1 cellular context compared by ENCODE assay signal in the genomic region with DNA sequence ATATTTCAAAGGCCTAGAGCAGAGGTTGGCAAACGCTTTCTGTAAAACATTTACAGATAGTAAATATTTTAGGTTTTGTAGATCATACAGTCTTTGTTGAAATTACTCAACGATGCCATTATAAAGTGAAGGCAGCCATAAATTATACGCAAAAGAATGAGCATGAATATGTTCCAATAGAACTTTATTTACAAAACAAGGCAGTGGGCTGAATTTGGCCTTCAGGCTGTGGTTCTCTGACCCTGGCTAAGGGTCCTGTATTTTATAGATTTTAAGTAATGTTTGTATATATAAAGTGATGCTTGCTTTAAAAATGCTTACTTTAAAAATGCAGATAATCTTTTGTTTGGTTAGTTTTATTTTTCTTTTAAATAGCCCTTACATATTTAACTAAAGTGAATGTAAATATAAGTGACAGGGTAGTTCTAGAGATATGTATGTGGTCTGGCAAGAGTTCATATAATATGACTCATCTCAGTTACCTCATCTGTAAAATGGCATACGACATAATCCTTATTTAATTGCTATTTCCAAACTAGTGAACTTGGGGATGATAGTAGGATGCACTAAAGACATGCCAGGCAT.
TF ChIP-seq lines count a peak whose summit lies in the region.

No MANE protein-coding gene starts in this region.

TF ChIP-seq in A549, 52 proteins besides CTCF, POLR2A, EP300 and RAD21:
- TF ChIP-seq FOXS1 (CRISPR knock-in tag; IDR thresholded peaks at IDR 0.05), result no peak
- no peak for TF ChIP-seq NPAS2 (CRISPR knock-in tag; IDR thresholded peaks at IDR 0.05; ENCODE audit: borderline replicate concordance)
- TF ChIP-seq, protein P1, sequence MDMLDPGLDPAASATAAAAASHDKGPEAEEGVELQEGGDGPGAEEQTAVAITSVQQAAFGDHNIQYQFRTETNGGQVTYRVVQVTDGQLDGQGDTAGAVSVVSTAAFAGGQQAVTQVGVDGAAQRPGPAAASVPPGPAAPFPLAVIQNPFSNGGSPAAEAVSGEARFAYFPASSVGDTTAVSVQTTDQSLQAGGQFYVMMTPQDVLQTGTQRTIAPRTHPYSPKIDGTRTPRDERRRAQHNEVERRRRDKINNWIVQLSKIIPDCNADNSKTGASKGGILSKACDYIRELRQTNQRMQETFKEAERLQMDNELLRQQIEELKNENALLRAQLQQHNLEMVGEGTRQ (IDR thresholded peaks at IDR 0.05), result no peak
- no peak for TF ChIP-seq BHLHE40 (IDR thresholded peaks at IDR 0.05; ENCODE audit: low read depth, low read length)
- no peak for TF ChIP-seq ATOH8 (CRISPR knock-in tag; IDR thresholded peaks at IDR 0.05; ENCODE audit: low read depth)
- no peak for TF ChIP-seq NFE2L2 (conservative IDR thresholded peaks at IDR 0.05; ENCODE audit: low read length)
- TF ChIP-seq ZSCAN20 (CRISPR knock-in tag; IDR thresholded peaks at IDR 0.05), result no peak
- TF ChIP-seq JUNB (IDR thresholded peaks at IDR 0.05), result peak; percentile 66; the same call in 1 of the 2 replicates
- TF ChIP-seq CBX8 (IDR thresholded peaks at IDR 0.05), result no peak
- TF ChIP-seq CHD4 (IDR thresholded peaks at IDR 0.05; ENCODE audit: borderline replicate concordance), result no peak
- TF ChIP-seq PHF8 (IDR thresholded peaks at IDR 0.05; ENCODE audit: borderline replicate concordance, low read depth), result no peak
- no peak for TF ChIP-seq FOSB (CRISPR knock-in tag; IDR thresholded peaks at IDR 0.05)
- TF ChIP-seq ZNF302 (CRISPR knock-in tag; IDR thresholded peaks at IDR 0.05), result no peak
- TF ChIP-seq MAFK (IDR thresholded peaks at IDR 0.05; ENCODE audit: partially characterized antibody), result no peak
- no peak for TF ChIP-seq ESRRA (IDR thresholded peaks at IDR 0.05; ENCODE audit: borderline replicate concordance, low read length)
- no peak for TF ChIP-seq EHF (CRISPR knock-in tag; IDR thresholded peaks at IDR 0.05)
- no peak for TF ChIP-seq CBX2 (IDR thresholded peaks at IDR 0.05; ENCODE audit: borderline replicate concordance, low read depth)
- no peak for TF ChIP-seq HOXB13 (CRISPR knock-in tag; IDR thresholded peaks at IDR 0.05; ENCODE audit: low read depth)
- no peak for TF ChIP-seq RCOR1 (IDR thresholded peaks at IDR 0.05; ENCODE audit: low read depth, low read length)
- TF ChIP-seq HEYL (CRISPR knock-in tag; IDR thresholded peaks at IDR 0.05), result no peak
- no peak for TF ChIP-seq KDM5A (IDR thresholded peaks at IDR 0.05)
- TF ChIP-seq KDM1A (IDR thresholded peaks at IDR 0.05; ENCODE audit: low read depth), result no peak
- TF ChIP-seq, protein P2, sequence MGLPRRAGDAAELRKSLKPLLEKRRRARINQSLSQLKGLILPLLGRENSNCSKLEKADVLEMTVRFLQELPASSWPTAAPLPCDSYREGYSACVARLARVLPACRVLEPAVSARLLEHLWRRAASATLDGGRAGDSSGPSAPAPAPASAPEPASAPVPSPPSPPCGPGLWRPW (IDR thresholded peaks at IDR 0.05), result 0 out of 2 replicates have a peak, but pooled peaks have one; percentile 2
- no peak for TF ChIP-seq BCL3 (IDR thresholded peaks at IDR 0.05)
- peak; percentile 52 for TF ChIP-seq GATA3 (IDR thresholded peaks at IDR 0.05; ENCODE audit: borderline replicate concordance)
- no peak for TF ChIP-seq CHD2 (IDR thresholded peaks at IDR 0.05; ENCODE audit: low read length, partially characterized antibody)
- TF ChIP-seq FOSL2 (IDR thresholded peaks at IDR 0.05), result 0 out of 2 replicates have a peak, but pooled peaks have one; percentile 12
- peak; percentile 78 for TF ChIP-seq FOSL2 (CRISPR knock-in tag; IDR thresholded peaks at IDR 0.05)
- TF ChIP-seq E2F6 (IDR thresholded peaks at IDR 0.05; ENCODE audit: borderline replicate concordance, low read depth), result no peak
- TF ChIP-seq RFX5 (IDR thresholded peaks at IDR 0.05), result no peak
- TF ChIP-seq NR3C1 (IDR thresholded peaks at IDR 0.05), result no peak
- no peak for TF ChIP-seq RARB (CRISPR knock-in tag; IDR thresholded peaks at IDR 0.05)
- TF ChIP-seq, protein P3, sequence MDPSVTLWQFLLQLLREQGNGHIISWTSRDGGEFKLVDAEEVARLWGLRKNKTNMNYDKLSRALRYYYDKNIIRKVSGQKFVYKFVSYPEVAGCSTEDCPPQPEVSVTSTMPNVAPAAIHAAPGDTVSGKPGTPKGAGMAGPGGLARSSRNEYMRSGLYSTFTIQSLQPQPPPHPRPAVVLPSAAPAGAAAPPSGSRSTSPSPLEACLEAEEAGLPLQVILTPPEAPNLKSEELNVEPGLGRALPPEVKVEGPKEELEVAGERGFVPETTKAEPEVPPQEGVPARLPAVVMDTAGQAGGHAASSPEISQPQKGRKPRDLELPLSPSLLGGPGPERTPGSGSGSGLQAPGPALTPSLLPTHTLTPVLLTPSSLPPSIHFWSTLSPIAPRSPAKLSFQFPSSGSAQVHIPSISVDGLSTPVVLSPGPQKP (IDR thresholded peaks at IDR 0.05; ENCODE audit: low read depth, low read length), result no peak
- TF ChIP-seq SREBF2 (IDR thresholded peaks at IDR 0.05), result no peak
- TF ChIP-seq SMC3 (IDR thresholded peaks at IDR 0.05), result no peak
- no peak for TF ChIP-seq MAZ (IDR thresholded peaks at IDR 0.05; ENCODE audit: borderline replicate concordance, low read depth, low read length)
- TF ChIP-seq EHMT2 (IDR thresholded peaks at IDR 0.05; ENCODE audit: low read depth), result no peak
- peak; percentile 19 to 44; a peak in 1 of 5 replicates for TF ChIP-seq JUN (IDR thresholded peaks at IDR 0.05)
- TF ChIP-seq, protein P4, sequence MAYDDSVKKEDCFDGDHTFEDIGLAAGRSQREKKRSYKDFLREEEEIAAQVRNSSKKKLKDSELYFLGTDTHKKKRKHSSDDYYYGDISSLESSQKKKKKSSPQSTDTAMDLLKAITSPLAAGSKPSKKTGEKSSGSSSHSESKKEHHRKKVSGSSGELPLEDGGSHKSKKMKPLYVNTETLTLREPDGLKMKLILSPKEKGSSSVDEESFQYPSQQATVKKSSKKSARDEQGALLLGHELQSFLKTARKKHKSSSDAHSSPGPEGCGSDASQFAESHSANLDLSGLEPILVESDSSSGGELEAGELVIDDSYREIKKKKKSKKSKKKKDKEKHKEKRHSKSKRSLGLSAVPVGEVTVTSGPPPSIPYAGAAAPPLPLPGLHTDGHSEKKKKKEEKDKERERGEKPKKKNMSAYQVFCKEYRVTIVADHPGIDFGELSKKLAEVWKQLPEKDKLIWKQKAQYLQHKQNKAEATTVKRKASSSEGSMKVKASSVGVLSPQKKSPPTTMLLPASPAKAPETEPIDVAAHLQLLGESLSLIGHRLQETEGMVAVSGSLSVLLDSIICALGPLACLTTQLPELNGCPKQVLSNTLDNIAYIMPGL (CRISPR knock-in tag; IDR thresholded peaks at IDR 0.05; ENCODE audit: borderline replicate concordance), result no peak
- TF ChIP-seq MYC (IDR thresholded peaks at IDR 0.05; ENCODE audit: borderline replicate concordance, low read length), result no peak
- peak; percentile 15 to 55; a peak in 1 of 4 replicates for TF ChIP-seq CEBPB (IDR thresholded peaks at IDR 0.05)
- TF ChIP-seq TP53 (CRISPR knock-in tag; IDR thresholded peaks at IDR 0.05), result no peak
- TF ChIP-seq, protein P5, sequence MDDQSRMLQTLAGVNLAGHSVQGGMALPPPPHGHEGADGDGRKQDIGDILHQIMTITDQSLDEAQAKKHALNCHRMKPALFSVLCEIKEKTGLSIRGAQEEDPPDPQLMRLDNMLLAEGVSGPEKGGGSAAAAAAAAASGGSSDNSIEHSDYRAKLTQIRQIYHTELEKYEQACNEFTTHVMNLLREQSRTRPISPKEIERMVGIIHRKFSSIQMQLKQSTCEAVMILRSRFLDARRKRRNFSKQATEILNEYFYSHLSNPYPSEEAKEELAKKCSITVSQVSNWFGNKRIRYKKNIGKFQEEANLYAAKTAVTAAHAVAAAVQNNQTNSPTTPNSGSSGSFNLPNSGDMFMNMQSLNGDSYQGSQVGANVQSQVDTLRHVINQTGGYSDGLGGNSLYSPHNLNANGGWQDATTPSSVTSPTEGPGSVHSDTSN (IDR thresholded peaks at IDR 0.05), result no peak
